ENCODE assay signal across 1 cellular context in the genomic region with DNA sequence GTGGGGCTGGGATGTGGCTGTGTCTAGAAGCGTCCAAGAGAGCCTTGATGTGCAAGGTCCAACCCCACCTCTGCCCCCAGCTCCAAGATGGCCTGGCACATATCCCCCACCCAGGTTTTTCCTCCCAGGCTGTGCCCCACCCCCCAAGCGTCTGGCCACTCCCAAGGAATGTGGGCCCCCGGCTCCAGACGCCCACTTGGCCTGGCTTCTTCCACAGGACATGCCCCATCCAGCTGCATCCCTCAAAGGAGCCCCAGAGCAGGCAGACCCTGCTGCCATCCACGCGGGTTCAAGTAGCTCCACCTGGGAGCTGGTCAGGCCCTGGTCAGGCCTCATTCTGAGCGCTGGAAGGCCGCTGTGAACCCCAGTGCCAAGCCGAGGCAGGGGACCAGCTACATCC.
TF ChIP-seq lines count a peak whose summit lies in the region.

No MANE protein-coding gene starts in this region.

TF ChIP-seq in K562, 482 proteins besides CTCF, POLR2A, EP300 and RAD21:
- TF ChIP-seq, protein P1, sequence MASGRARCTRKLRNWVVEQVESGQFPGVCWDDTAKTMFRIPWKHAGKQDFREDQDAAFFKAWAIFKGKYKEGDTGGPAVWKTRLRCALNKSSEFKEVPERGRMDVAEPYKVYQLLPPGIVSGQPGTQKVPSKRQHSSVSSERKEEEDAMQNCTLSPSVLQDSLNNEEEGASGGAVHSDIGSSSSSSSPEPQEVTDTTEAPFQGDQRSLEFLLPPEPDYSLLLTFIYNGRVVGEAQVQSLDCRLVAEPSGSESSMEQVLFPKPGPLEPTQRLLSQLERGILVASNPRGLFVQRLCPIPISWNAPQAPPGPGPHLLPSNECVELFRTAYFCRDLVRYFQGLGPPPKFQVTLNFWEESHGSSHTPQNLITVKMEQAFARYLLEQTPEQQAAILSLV (tag; IDR thresholded peaks at IDR 0.05), result no peak
- TF ChIP-seq ETS2 (tag; IDR thresholded peaks at IDR 0.05; ENCODE audit: borderline replicate concordance, poor library complexity, severe bottlenecking), result no peak
- TF ChIP-seq ZNF408 (CRISPR knock-in tag; IDR thresholded peaks at IDR 0.05; ENCODE audit: low read depth), result no peak
- TF ChIP-seq ZNF133 (CRISPR knock-in tag; IDR thresholded peaks at IDR 0.05), result no peak
